Comparison of ENCODE assay signal across 1 cellular context in the genomic region with DNA sequence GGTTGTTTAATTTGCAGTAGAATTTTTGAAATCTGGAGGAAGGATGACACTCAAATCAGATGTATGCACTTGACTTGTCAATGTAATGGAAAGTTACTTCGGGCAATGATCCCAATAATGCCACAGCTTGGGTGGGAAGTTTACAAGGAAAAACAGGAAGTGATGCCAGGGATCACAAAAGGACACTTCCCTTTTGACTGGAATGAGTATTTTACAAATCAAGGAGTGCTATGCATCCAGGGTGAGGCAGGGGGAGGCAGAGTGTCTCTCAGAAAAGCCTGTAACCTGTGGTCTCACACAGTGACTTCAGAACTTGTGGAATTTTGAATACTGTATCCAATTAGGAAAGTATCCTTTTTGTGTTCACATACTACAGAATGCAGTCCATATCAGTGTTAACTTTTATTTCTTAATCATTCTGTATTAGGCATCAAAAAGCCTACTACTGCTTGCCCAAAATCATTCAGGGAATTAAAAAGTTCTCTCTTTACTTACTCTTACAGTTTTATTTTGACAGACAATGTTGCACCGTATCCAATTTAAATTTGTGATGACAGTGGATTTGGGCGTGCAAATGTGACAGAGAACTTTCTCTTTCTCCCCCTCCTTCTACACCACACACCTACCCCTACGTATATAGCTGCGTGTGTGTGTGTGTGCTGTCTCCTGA.
TF ChIP-seq lines count a peak whose summit lies in the region.

No MANE protein-coding gene starts in this region.

TF ChIP-seq in SK-N-SH treated with all-trans-retinoic acid at 6 μM for 48 hours, 23 proteins besides CTCF, POLR2A, EP300 and RAD21 (continued from another document):
- TF ChIP-seq, protein P1, sequence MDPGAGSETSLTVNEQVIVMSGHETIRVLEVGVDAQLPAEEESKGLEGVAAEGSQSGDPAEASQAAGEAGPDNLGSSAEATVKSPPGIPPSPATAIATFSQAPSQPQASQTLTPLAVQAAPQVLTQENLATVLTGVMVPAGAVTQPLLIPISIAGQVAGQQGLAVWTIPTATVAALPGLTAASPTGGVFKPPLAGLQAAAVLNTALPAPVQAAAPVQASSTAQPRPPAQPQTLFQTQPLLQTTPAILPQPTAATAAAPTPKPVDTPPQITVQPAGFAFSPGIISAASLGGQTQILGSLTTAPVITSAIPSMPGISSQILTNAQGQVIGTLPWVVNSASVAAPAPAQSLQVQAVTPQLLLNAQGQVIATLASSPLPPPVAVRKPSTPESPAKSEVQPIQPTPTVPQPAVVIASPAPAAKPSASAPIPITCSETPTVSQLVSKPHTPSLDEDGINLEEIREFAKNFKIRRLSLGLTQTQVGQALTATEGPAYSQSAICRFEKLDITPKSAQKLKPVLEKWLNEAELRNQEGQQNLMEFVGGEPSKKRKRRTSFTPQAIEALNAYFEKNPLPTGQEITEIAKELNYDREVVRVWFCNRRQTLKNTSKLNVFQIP (CRISPR knock-in tag; IDR thresholded peaks at IDR 0.05; ENCODE audit: borderline replicate concordance, low read depth), result no peak
- TF ChIP-seq ZC3H10 (CRISPR knock-in tag; IDR thresholded peaks at IDR 0.05), result no peak
- TF ChIP-seq, protein P2, sequence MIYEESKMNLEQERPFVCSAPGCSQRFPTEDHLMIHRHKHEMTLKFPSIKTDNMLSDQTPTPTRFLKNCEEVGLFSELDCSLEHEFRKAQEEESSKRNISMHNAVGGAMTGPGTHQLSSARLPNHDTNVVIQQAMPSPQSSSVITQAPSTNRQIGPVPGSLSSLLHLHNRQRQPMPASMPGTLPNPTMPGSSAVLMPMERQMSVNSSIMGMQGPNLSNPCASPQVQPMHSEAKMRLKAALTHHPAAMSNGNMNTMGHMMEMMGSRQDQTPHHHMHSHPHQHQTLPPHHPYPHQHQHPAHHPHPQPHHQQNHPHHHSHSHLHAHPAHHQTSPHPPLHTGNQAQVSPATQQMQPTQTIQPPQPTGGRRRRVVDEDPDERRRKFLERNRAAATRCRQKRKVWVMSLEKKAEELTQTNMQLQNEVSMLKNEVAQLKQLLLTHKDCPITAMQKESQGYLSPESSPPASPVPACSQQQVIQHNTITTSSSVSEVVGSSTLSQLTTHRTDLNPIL (CRISPR knock-in tag; IDR thresholded peaks at IDR 0.05; ENCODE audit: low read depth), result no peak
TF ChIP-seq in SK-N-SH treated with all-trans-retinoic acid at 6 μM for 48 hours: peak in this region for 0.
